10 cellular contexts compared by ENCODE assay signal in genomic region chr2:232316382-232317190, GRCh38.
DNase-seq lines count a peak whose midpoint lies in the region; ATAC-seq and TF ChIP-seq lines count a peak whose summit lies in the region.
"Had no signal": no experiment of that assay in that cellular context is flagged by ENCODE, and none has a peak within 500 bp of the region (broad histone marks: within the 10 kb centered on the region; RNA-seq: fewer than 3 reads in every experiment).

No MANE protein-coding gene starts in this region.

- ATAC-seq in effector memory CD8-positive, alpha-beta T cell (replicated peaks): no peak
- no peak for ATAC-seq in GM18505 (IDR thresholded peaks at IDR 0.05; ENCODE audit: unreplicated experiment)

- TF ChIP-seq POLR2A in GM18505 (IDR thresholded peaks at IDR 0.05; ENCODE audit: borderline replicate concordance, extremely low read depth, insufficient read depth, insufficient read length): no peak

- POLR2A ChIA-PET in A673 (lab: Charles Lee; ENCODE audit: low non-redundant PET): no interaction called here
- POLR2A ChIA-PET in RWPE1 (lab: Yijun Ruan, JAX; ENCODE audit: low non-redundant PET): no interaction called here

- peak overlapping the region; percentile 96 to 97 for H3K27ac Mint-ChIP-seq in effector memory CD8-positive, alpha-beta T cell
- peak overlapping the region; percentile 74 for H3K27ac Mint-ChIP-seq in nephron progenitor cell

- H3K9me3 ChIP-seq in A673 (ENCODE audit: low read depth, low read length, poor library complexity, severe bottlenecking): peaks cover 16% of the 10 kb centered on the region

- BruUV-seq in A673 (replicated peaks; lab: Mats Ljungman, UMichigan): no TSS peak

- peaks cover 45 to 53% of the 10 kb centered on the region in 2 donors for H3K4me1 Mint-ChIP-seq in effector memory CD8-positive, alpha-beta T cell (ENCODE audit: low read depth in 2 of 2)
- peaks cover 21% of the 10 kb centered on the region for H3K4me1 Mint-ChIP-seq in nephron progenitor cell

- no peaks in the 10 kb centered on the region for H3K36me3 ChIP-seq in A673 (ENCODE audit: insufficient read depth, low read length, poor library complexity, severe bottlenecking)

- DNase-seq in A673 (ENCODE audit: low spot score): peak; percentile 19
- no peak for DNase-seq in RWPE1 (ENCODE audit: low spot score)
- no peak for DNase-seq in effector memory CD8-positive, alpha-beta T cell
- no peak for DNase-seq in nephron progenitor cell
- no peak for DNase-seq in SW 1271 (lab: John Stamatoyannopoulos, UW)
- DNase-seq in DMS79 (lab: John Stamatoyannopoulos, UW): no peak
- no peak for DNase-seq in cerebellum (ENCODE audit: low spot score)
- DNase-seq: NCI-H2081 treated with DMSO at 0.1 percent for 48 hours; stimulated activated CD4-positive, alpha-beta T cell treated with anti-CD3 and anti-CD28 coated beads, Interleukin-4, amount 100 ng/mL, for 4 hours had no signal

- H3K27me3 Mint-ChIP-seq in effector memory CD8-positive, alpha-beta T cell: no peaks in the 10 kb centered on the region
- no peaks in the 10 kb centered on the region for H3K27me3 Mint-ChIP-seq in nephron progenitor cell (ENCODE audit: low read depth, poor library complexity)

- TF ChIP-seq CTCF in A673 (conservative IDR thresholded peaks at IDR 0.05; ENCODE audit: low read depth, low read length) (no peak), RWPE1 (conservative IDR thresholded peaks at IDR 0.05; ENCODE audit: low read depth) (no peak), nephron progenitor cell (IDR thresholded peaks at IDR 0.05) (no peak)

- no peak overlapping the region for H3K4me3 ChIP-seq in A673 (ENCODE audit: low read depth, low read length, poor library complexity, severe bottlenecking)

- intact Hi-C loops in A673 (cut with micrococcal nuclease; ENCODE audit: unreplicated experiment): no loop called here

- peaks cover 6% of the 10 kb centered on the region for H3K36me3 Mint-ChIP-seq in effector memory CD8-positive, alpha-beta T cell (ENCODE audit: insufficient read depth)
- peaks cover 32% of the 10 kb centered on the region for H3K36me3 Mint-ChIP-seq in nephron progenitor cell (ENCODE audit: low read depth)

- no peaks in the 10 kb centered on the region for H3K27me3 ChIP-seq in A673 (replicated peaks; ENCODE audit: insufficient read depth, low read depth, low read length, poor library complexity)

- CTCF ChIA-PET in A673 (lab: Charles Lee): no interaction called here
- CTCF ChIA-PET in RWPE1 (lab: Yijun Ruan, JAX): no interaction called here

- peak overlapping the region in 1 of 2 donors; percentile 75 for H3K4me3 Mint-ChIP-seq in effector memory CD8-positive, alpha-beta T cell
- H3K4me3 Mint-ChIP-seq in nephron progenitor cell: no peak overlapping the region

- H3K9me3 Mint-ChIP-seq in effector memory CD8-positive, alpha-beta T cell: no peaks in the 10 kb centered on the region
- H3K9me3 Mint-ChIP-seq in nephron progenitor cell: peaks cover 30% of the 10 kb centered on the region

- H3K4me1 ChIP-seq in A673 (ENCODE audit: insufficient read depth, low read length, poor library complexity, severe bottlenecking): peaks cover 13% of the 10 kb centered on the region

- H3K27ac ChIP-seq in A673 (ENCODE audit: low read depth, low read length, poor library complexity, severe bottlenecking): no peak overlapping the region
- H3K27ac ChIP-seq in RWPE1: peak overlapping the region; percentile 95
